ENCODE assay signal across 17 cellular contexts in the genomic region with DNA sequence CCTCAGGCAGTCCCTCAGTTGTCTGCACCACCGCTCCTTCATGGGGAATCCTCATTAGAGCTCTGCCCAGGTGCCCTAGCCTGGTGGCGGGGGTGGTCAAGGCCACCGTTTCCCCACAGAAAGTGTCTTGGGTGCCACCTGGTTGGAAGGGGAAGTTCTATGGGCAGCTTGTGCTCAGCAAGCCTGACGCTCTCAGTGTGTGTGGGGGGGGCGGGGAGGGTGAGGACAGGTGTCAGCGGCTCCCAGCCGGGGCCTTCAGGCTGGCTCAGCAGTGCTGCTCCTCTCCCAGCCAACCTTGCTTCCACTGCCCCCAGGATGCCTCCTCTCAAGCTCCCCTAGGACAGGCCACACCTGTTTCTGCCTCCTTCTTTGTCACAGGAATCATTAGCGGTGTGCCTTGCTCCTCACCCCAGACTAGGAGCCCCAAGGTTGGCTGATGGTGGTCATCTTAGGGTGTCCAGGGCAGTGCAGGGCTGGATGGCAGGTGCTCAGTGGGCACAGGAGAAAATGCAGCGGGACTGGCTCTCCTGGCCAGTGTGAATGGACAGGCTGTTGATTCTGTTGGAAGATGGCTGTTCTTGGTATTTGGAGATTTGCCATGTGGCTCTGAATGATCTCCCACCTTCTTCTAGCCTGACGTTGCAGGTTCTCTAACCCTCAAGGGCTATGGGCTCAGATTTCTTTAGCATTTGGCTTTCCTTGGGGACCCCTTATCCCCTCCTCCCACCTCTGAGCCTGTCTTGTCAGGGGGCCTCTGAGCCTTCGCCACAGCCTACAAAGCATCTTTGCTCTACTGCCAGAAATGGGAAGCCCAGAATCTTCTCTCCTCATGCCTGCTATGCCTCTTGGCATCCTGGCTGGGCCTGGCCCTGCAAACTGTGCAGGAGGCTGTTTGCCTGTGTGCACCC.
DNase-seq lines count a peak whose midpoint lies in the region; ATAC-seq lines count a peak whose summit lies in the region.
"Had no signal": no experiment of that assay in that cellular context is flagged by ENCODE, and none has a peak within 500 bp of the region (broad histone marks: within the 10 kb centered on the region; RNA-seq: fewer than 3 reads in every experiment).

No MANE protein-coding gene starts in this region.

- H3K9ac ChIP-seq in GM23248 = no peak overlapping the region

- H3F3A ChIP-seq in GM23248 (ENCODE audit: insufficient read depth) = no peaks in the 10 kb centered on the region

- no peak overlapping the region for H2AFZ ChIP-seq in GM23248

- H3K9me3 Mint-ChIP-seq in activated T-helper 17 cell treated with anti-CD3 and anti-CD28 coated beads, Interleukin-2, amount 50 U/mL, for 72 hours = no peaks in the 10 kb centered on the region
- no peaks in the 10 kb centered on the region for H3K9me3 Mint-ChIP-seq in stimulated activated naive B cell treated with anti-CD40 and anti-IgM and Interleukin-4, amounts not matched to agents 10 μg/mL and 1 μg/mL and 100 μg/mL, for 72 hours
- H3K9me3 Mint-ChIP-seq: activated CD4-positive, alpha-beta T cell treated with anti-CD3 and anti-CD28 coated beads, Interleukin-2, amount 10 ng/mL, durations not matched to agents 7 days and 5 days; HFFc6 had no signal

- no peaks in the 10 kb centered on the region for H3K4me1 Mint-ChIP-seq in activated T-helper 17 cell treated with anti-CD3 and anti-CD28 coated beads, Interleukin-2, amount 50 U/mL, for 72 hours
- peaks cover 48 to 56% of the 10 kb centered on the region in 2 donors for H3K4me1 Mint-ChIP-seq in stimulated activated naive B cell treated with anti-CD40 and anti-IgM and Interleukin-4, amounts not matched to agents 10 μg/mL and 1 μg/mL and 100 μg/mL, for 72 hours
- H3K4me1 Mint-ChIP-seq: activated CD4-positive, alpha-beta T cell treated with anti-CD3 and anti-CD28 coated beads, Interleukin-2, amount 10 ng/mL, durations not matched to agents 7 days and 5 days had no signal

- H4K20me1 ChIP-seq in GM23248 (ENCODE audit: insufficient read depth) = no peaks in the 10 kb centered on the region

- no peak overlapping the region for H3K4me3 ChIP-seq in GM23248
- H3K4me3 ChIP-seq: prostate gland had no signal

- in situ Hi-C loops in GM23248 (cut with MboI) = no loop called here

- no peaks in the 10 kb centered on the region for H3K79me2 ChIP-seq in GM23248 (ENCODE audit: insufficient read depth)

- H3K4me3 Mint-ChIP-seq in activated T-helper 17 cell treated with anti-CD3 and anti-CD28 coated beads, Interleukin-2, amount 50 U/mL, for 72 hours = no peak overlapping the region
- H3K4me3 Mint-ChIP-seq in stimulated activated naive B cell treated with anti-CD40 and anti-IgM and Interleukin-4, amounts not matched to agents 10 μg/mL and 1 μg/mL and 100 μg/mL, for 72 hours = peak overlapping the region; percentile 21 to 25
- H3K4me3 Mint-ChIP-seq: activated CD4-positive, alpha-beta T cell treated with anti-CD3 and anti-CD28 coated beads, Interleukin-2, amount 10 ng/mL, durations not matched to agents 7 days and 5 days; HFFc6; mesothelial cell of epicardium had no signal

- H3K4me1 ChIP-seq in GM23248 (ENCODE audit: insufficient read depth) = no peaks in the 10 kb centered on the region
- H3K4me1 ChIP-seq: prostate gland had no signal

- 84 to 87% methylated on average over 9 to 11 of the region's 11 CpGs for WGBS in GM23248 (ENCODE audit: low coverage in 1 of 2, low lambda C conversion rate in 2 of 2, missing lambda C conversion rate in 2 of 2), 2 experiments

- no peaks in the 10 kb centered on the region for H3K36me3 ChIP-seq in GM23248 (ENCODE audit: low read depth)
- H3K36me3 ChIP-seq: prostate gland had no signal

- no peak overlapping the region for H3K27ac ChIP-seq in GM23248
- H3K27ac ChIP-seq: 22Rv1, prostate gland had no signal

- H3K27ac Mint-ChIP-seq in activated T-helper 17 cell treated with anti-CD3 and anti-CD28 coated beads, Interleukin-2, amount 50 U/mL, for 72 hours = no peak overlapping the region
- H3K27ac Mint-ChIP-seq in stimulated activated naive B cell treated with anti-CD40 and anti-IgM and Interleukin-4, amounts not matched to agents 10 μg/mL and 1 μg/mL and 100 μg/mL, for 72 hours = no peak overlapping the region
- H3K27ac Mint-ChIP-seq: activated CD4-positive, alpha-beta T cell treated with anti-CD3 and anti-CD28 coated beads, Interleukin-2, amount 10 ng/mL, durations not matched to agents 7 days and 5 days; HFFc6; mesothelial cell of epicardium had no signal

- no peaks in the 10 kb centered on the region for H3K9me3 ChIP-seq in GM23248 (ENCODE audit: low read depth)
- H3K9me3 ChIP-seq: prostate gland had no signal

- ATAC-seq in HG03469 (IDR thresholded peaks at IDR 0.05; ENCODE audit: unreplicated experiment) = peak; percentile 43
- peak; percentile 14 for ATAC-seq in activated T-helper 17 cell treated with anti-CD3 and anti-CD28 coated beads, Interleukin-2, amount 50 U/mL, for 72 hours (replicated peaks)
- peak; percentile 88 to 90 for ATAC-seq in stimulated activated naive B cell treated with anti-CD40 and anti-IgM and Interleukin-4, amounts not matched to agents 10 μg/mL and 1 μg/mL and 100 μg/mL, for 72 hours (replicated peaks)
- no peak for ATAC-seq in GM18520 (IDR thresholded peaks at IDR 0.05; ENCODE audit: unreplicated experiment)
- ATAC-seq in HG02610 (IDR thresholded peaks at IDR 0.05; ENCODE audit: unreplicated experiment) = no peak

- H3K27me3 Mint-ChIP-seq in activated T-helper 17 cell treated with anti-CD3 and anti-CD28 coated beads, Interleukin-2, amount 50 U/mL, for 72 hours = no peaks in the 10 kb centered on the region
- peaks cover 2 to 15% of the 10 kb centered on the region in 2 donors for H3K27me3 Mint-ChIP-seq in stimulated activated naive B cell treated with anti-CD40 and anti-IgM and Interleukin-4, amounts not matched to agents 10 μg/mL and 1 μg/mL and 100 μg/mL, for 72 hours

- no peaks in the 10 kb centered on the region for H3K36me3 Mint-ChIP-seq in activated T-helper 17 cell treated with anti-CD3 and anti-CD28 coated beads, Interleukin-2, amount 50 U/mL, for 72 hours (ENCODE audit: low read depth)
- no peaks in the 10 kb centered on the region for H3K36me3 Mint-ChIP-seq in stimulated activated naive B cell treated with anti-CD40 and anti-IgM and Interleukin-4, amounts not matched to agents 10 μg/mL and 1 μg/mL and 100 μg/mL, for 72 hours
- H3K36me3 Mint-ChIP-seq: mesothelial cell of epicardium had no signal

- DNase-seq in NCI-H1417 (lab: John Stamatoyannopoulos, UW) (peak in 2 of 3 experiments; percentile 7 to 39), NCI-H1417 treated with DMSO at 0.1 percent for 48 hours (lab: John Stamatoyannopoulos, UW) (no peak), GM23248 (no peak)
- peak; percentile 66 for DNase-seq in stimulated activated naive B cell treated with anti-CD40 and anti-IgM and Interleukin-4, amounts not matched to agents 10 μg/mL and 1 μg/mL and 100 μg/mL, for 72 hours
- DNase-seq: activated CD4-positive, alpha-beta T cell treated with anti-CD3 and anti-CD28 coated beads, Interleukin-2, amount 10 ng/mL, durations not matched to agents 7 days and 5 days; Calu3; erythroblast; HFFc6; NCI-H1048; NCI-H748 treated with DMSO at 0.1 percent for 48 hours had no signal

- no peak overlapping the region for H3K4me2 ChIP-seq in GM23248 (ENCODE audit: unreplicated experiment)

- no peaks in the 10 kb centered on the region for H3K9me2 ChIP-seq in GM23248 (ENCODE audit: insufficient read depth)

- no peaks in the 10 kb centered on the region for H3K27me3 ChIP-seq in GM23248 (replicated peaks; ENCODE audit: insufficient read depth)

Comparison
In these comparisons a context has a peak if more than half of its experiments do, and no peak if none do; other contexts are left out.
1. DNase-seq: peak in NCI-H1417 (2 of 3) and stimulated activated naive B cell treated with anti-CD40 and anti-IgM and Interleukin-4, amounts not matched to agents 10 μg/mL and 1 μg/mL and 100 μg/mL, for 72 hours (single experiment); none in NCI-H1417 treated with DMSO at 0.1 percent for 48 hours (single experiment) and GM23248 (single experiment).
2. ATAC-seq: peak in HG03469 (single experiment), activated T-helper 17 cell treated with anti-CD3 and anti-CD28 coated beads, Interleukin-2, amount 50 U/mL, for 72 hours (single experiment) and stimulated activated naive B cell treated with anti-CD40 and anti-IgM and Interleukin-4, amounts not matched to agents 10 μg/mL and 1 μg/mL and 100 μg/mL, for 72 hours (2 of 2); none in GM18520 (single experiment) and HG02610 (single experiment).